Comparison of ENCODE assay signal across 8 cellular contexts in the genomic region with DNA sequence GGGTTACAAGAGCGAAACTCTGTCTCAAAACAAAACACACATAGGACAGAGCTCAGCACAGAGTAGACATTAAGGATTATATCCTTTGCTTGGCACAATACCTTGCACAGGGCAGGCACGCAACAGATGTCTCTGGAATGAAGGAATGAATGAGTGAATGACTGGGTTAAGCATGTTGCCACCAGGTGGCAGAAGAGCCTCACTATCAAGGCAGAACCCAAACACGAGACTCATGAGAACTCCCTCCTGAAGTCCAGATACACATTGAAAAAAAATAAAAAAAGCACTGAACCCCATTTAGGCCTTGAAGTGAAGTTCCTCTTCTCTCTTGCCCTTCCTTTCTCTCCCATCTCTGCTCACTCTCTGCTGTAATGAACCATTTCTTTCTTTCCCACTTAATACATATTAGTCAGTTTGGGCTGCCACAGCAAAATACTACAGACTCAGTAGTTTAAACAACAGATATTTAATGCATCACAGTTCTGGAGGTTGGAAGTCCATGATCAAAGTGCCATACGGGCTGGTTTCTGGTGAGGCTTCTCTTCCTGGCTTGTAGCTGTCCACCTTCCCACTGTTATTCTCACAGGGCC. TPM values are rescaled to one million over a fixed set of nuclear protein-coding genes. Genes with fewer than 3 reads are reported as not detected.
DNase-seq lines count a peak whose midpoint lies in the region; ATAC-seq and TF ChIP-seq lines count a peak whose summit lies in the region.

No MANE protein-coding gene starts in this region.

- H3K9ac ChIP-seq in IMR-90 (ENCODE audit: low read depth, low read length) = no peak overlapping the region

- peaks cover 2% of the 10 kb centered on the region for H3K9me3 ChIP-seq in IMR-90 (ENCODE audit: control insufficient read depth, insufficient read depth, low read length)
- no peaks in the 10 kb centered on the region for H3K9me3 ChIP-seq in Peyer's patch
- H3K9me3 ChIP-seq in thyroid gland = no peaks in the 10 kb centered on the region

- H3K4me3 Mint-ChIP-seq in activated T-cell treated with anti-CD3 and anti-CD28 coated beads, Interleukin-2, amount 50 U/mL, for 72 hours = no peak overlapping the region

- H3K9me1 ChIP-seq in IMR-90 (ENCODE audit: insufficient read depth, low read length) = no peaks in the 10 kb centered on the region

- no peak overlapping the region for H4K8ac ChIP-seq in IMR-90 (ENCODE audit: low read depth in 2 of 2, low read length in 2 of 2)

- H3K4me3 ChIP-seq in IMR-90 (ENCODE audit: insufficient read depth, low read depth, low read length) = no peak overlapping the region
- no peak overlapping the region for H3K4me3 ChIP-seq in Peyer's patch
- H3K4me3 ChIP-seq in fibroblast of villous mesenchyme (ENCODE audit: low read depth, low read length) = no peak overlapping the region
- H3K4me3 ChIP-seq in thyroid gland (replicated peaks in 1 of 3) = no peak overlapping the region

- intact Hi-C loops in IMR-90 (cut with micrococcal nuclease) = loop anchor here (1.0 kb wide), 3 partner anchors 153 to 454 kb away; no protein-coding TSS in a partner anchor
- intact Hi-C loops in thyroid gland (cut with DNase I) = loop anchor here (5.0 to 10.0 kb wide), 3 partner anchors 155 to 455 kb away; a partner anchor contains a TSS

- H3K56ac ChIP-seq in IMR-90 (ENCODE audit: extremely low read depth, insufficient read depth, low read length) = no peak overlapping the region

- peaks cover 0 to 1% of the 10 kb centered on the region in 2 donors for H3K9me3 Mint-ChIP-seq in activated T-cell treated with anti-CD3 and anti-CD28 coated beads, Interleukin-2, amount 50 U/mL, for 72 hours

- H3K18ac ChIP-seq in IMR-90 (ENCODE audit: low read depth, low read length) = no peak overlapping the region

- TF ChIP-seq POLR2A in IMR-90 (IDR thresholded peaks at IDR 0.05; ENCODE audit: low read depth, low read length) (no peak), Peyer's patch (IDR thresholded peaks at IDR 0.05) (no peak), thyroid gland (IDR thresholded peaks at IDR 0.05) (no peak)

- POLR2A ChIA-PET in IMR-90 (lab: Charles Lee; ENCODE audit: unreplicated experiment) = no interaction called here

- H4K91ac ChIP-seq in IMR-90 (ENCODE audit: insufficient read depth, low read depth, low read length) = no peak overlapping the region

- in situ Hi-C loops in Caki2 (cut with HindIII; ENCODE audit: low pct_unique_long_range_greater_than_20kb, low sequenced_read_pairs) = no loop called here
- in situ Hi-C loops in IMR-90 (cut with MboI; ENCODE audit: low sequenced_read_pairs) = loop anchor here (5.0 kb wide), 3 partner anchors 150 to 455 kb away; a partner anchor contains a TSS

- peaks cover 35% of the 10 kb centered on the region for H3K4me1 Mint-ChIP-seq in activated T-cell treated with anti-CD3 and anti-CD28 coated beads, Interleukin-2, amount 50 U/mL, for 72 hours (ENCODE audit: low read depth)

- H2AK5ac ChIP-seq in IMR-90 (ENCODE audit: low read depth, low read length) = no peak overlapping the region

- H2BK120ac ChIP-seq in IMR-90 (ENCODE audit: low read depth, low read length) = no peak overlapping the region

- H2AFZ ChIP-seq in IMR-90 (replicated peaks; ENCODE audit: low read length, poor library complexity) = no peak overlapping the region

- ATAC-seq in GM21367 (IDR thresholded peaks at IDR 0.05; ENCODE audit: unreplicated experiment) = peak; percentile 77
- peak; percentile 95 for ATAC-seq in IMR-90 (ENCODE audit: low read depth)
- peak; percentile 89 to 93 for ATAC-seq in activated T-cell treated with anti-CD3 and anti-CD28 coated beads, Interleukin-2, amount 50 U/mL, for 72 hours (replicated peaks in 1 of 2)

- TF ChIP-seq RAD21 in IMR-90 (IDR thresholded peaks at IDR 0.05; ENCODE audit: low read length) = peak; percentile 97

- peak overlapping the region; percentile 5 for H3K27ac Mint-ChIP-seq in activated T-cell treated with anti-CD3 and anti-CD28 coated beads, Interleukin-2, amount 50 U/mL, for 72 hours

- DNase-seq in Caki2 (ENCODE audit: low read depth) = peak; percentile 41
- peak; percentile 87 for DNase-seq in IMR-90
- DNase-seq in Peyer's patch = peak; percentile 64 to 94 (median 85)
- peak; percentile 76 to 77 for DNase-seq in activated T-cell treated with anti-CD3 and anti-CD28 coated beads, Interleukin-2, amount 50 U/mL, for 72 hours
- peak; percentile 85 for DNase-seq in fibroblast of villous mesenchyme (ENCODE audit: low read depth)
- peak; percentile 12 for DNase-seq in occipital lobe (lab: John Stamatoyannopoulos, UW)
- DNase-seq in thyroid gland = peak; percentile 76 to 81

- TF ChIP-seq CTCF in IMR-90 (conservative IDR thresholded peaks at IDR 0.05; ENCODE audit: low read depth, low read length) (peak; percentile 93), Peyer's patch (IDR thresholded peaks at IDR 0.05) (peak; percentile 72 to 95 (median 89)), fibroblast of villous mesenchyme (IDR thresholded peaks at IDR 0.05; ENCODE audit: insufficient read depth, low read depth, low read length) (peak; percentile 83), thyroid gland (IDR thresholded peaks at IDR 0.05) (peak; percentile 23 to 98 (median 78))

- H2BK15ac ChIP-seq in IMR-90 (ENCODE audit: low read depth, low read length) = no peak overlapping the region

- dilution Hi-C loops in IMR-90 (cut with HindIII; ENCODE audit: low sequenced_read_pairs, unreplicated experiment) = loop anchor here (10.0 kb wide), 1 partner anchor 453 kb away; no protein-coding TSS in a partner anchor

- H3K36me3 ChIP-seq in IMR-90 (ENCODE audit: control insufficient read depth, insufficient read depth, low read length) = no peaks in the 10 kb centered on the region
- H3K36me3 ChIP-seq in Peyer's patch = no peaks in the 10 kb centered on the region
- H3K36me3 ChIP-seq in thyroid gland = no peaks in the 10 kb centered on the region

- H3K79me1 ChIP-seq in IMR-90 (ENCODE audit: low read depth in 1 of 2, low read length in 2 of 2) = no peaks in the 10 kb centered on the region

- CTCF ChIA-PET in IMR-90 (lab: Yijun Ruan, JAX) = interaction anchor here (0.6 kb wide), 1 partner anchor 464 kb away, joined by 3 read pairs; no protein-coding TSS in a partner anchor

- H2BK20ac ChIP-seq in IMR-90 (ENCODE audit: low read depth, low read length) = no peak overlapping the region

- H3K36me3 Mint-ChIP-seq in activated T-cell treated with anti-CD3 and anti-CD28 coated beads, Interleukin-2, amount 50 U/mL, for 72 hours (ENCODE audit: insufficient read depth in 2 of 2) = no peaks in the 10 kb centered on the region

- H3K27me3 Mint-ChIP-seq in activated T-cell treated with anti-CD3 and anti-CD28 coated beads, Interleukin-2, amount 50 U/mL, for 72 hours (ENCODE audit: low read depth) = no peaks in the 10 kb centered on the region

- no peak overlapping the region for H3K4ac ChIP-seq in IMR-90 (ENCODE audit: low read depth, low read length)

- no peak overlapping the region for H2AK9ac ChIP-seq in IMR-90 (replicated peaks; ENCODE audit: low read depth, low read length, poor library complexity)

- H4K5ac ChIP-seq in IMR-90 (ENCODE audit: low read depth, low read length) = no peak overlapping the region

- H3K4me2 ChIP-seq in IMR-90 (ENCODE audit: low read depth, low read length) = no peak overlapping the region

- no peak overlapping the region for H3K23ac ChIP-seq in IMR-90 (ENCODE audit: low read depth, low read length)

- H3K4me1 ChIP-seq in IMR-90 (ENCODE audit: control insufficient read depth, insufficient read depth, low read length) (no peaks in the 10 kb centered on the region), Peyer's patch (peaks cover 0 to 8% (median 0%) of the 10 kb centered on the region in 4 donors), thyroid gland (no peaks in the 10 kb centered on the region)

- WGBS in IMR-90 (ENCODE audit: extremely low coverage in 2 of 2, insufficient read length in 1 of 2), 2 experiments = no CpG with 5 or more reads among the region's 4 CpGs
- WGBS in thyroid gland, 2 donors = 35% methylated on average over 4 of the region's 4 CpGs

- H3K27ac ChIP-seq in IMR-90 (ENCODE audit: insufficient read depth, low read length) (no peak overlapping the region), Peyer's patch (peak overlapping the region in 1 of 4 donors; percentile 19), thyroid gland (no peak overlapping the region)

- BruUV-seq in IMR-90 (replicated peaks; lab: Mats Ljungman, UMichigan) = no TSS peak

- H2BK5ac ChIP-seq in IMR-90 (ENCODE audit: low read depth, low read length, poor library complexity, severe bottlenecking) = no peak overlapping the region

- H4K20me1 ChIP-seq in IMR-90 (ENCODE audit: insufficient read depth, low read length) = no peaks in the 10 kb centered on the region

- no peaks in the 10 kb centered on the region for H3K27me3 ChIP-seq in IMR-90 (ENCODE audit: control insufficient read depth, insufficient read depth, low read length)
- no peaks in the 10 kb centered on the region for H3K27me3 ChIP-seq in Peyer's patch
- H3K27me3 ChIP-seq in thyroid gland = no peaks in the 10 kb centered on the region

- no peak overlapping the region for H3K14ac ChIP-seq in IMR-90 (replicated peaks; ENCODE audit: low read depth, low read length)

TF ChIP-seq in IMR-90, 13 proteins besides CTCF, POLR2A, EP300 and RAD21 (continues in another document):
- TF ChIP-seq MAZ (IDR thresholded peaks at IDR 0.05; ENCODE audit: borderline replicate concordance, low read depth, low read length) = 0 out of 2 replicates have a peak, but pooled peaks have one; percentile 37
- TF ChIP-seq CEBPB (IDR thresholded peaks at IDR 0.05; ENCODE audit: low read depth, low read length) = no peak
- no peak for TF ChIP-seq MAFK (IDR thresholded peaks at IDR 0.05; ENCODE audit: low read depth, low read length)
- TF ChIP-seq, protein P1, sequence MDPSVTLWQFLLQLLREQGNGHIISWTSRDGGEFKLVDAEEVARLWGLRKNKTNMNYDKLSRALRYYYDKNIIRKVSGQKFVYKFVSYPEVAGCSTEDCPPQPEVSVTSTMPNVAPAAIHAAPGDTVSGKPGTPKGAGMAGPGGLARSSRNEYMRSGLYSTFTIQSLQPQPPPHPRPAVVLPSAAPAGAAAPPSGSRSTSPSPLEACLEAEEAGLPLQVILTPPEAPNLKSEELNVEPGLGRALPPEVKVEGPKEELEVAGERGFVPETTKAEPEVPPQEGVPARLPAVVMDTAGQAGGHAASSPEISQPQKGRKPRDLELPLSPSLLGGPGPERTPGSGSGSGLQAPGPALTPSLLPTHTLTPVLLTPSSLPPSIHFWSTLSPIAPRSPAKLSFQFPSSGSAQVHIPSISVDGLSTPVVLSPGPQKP (IDR thresholded peaks at IDR 0.05; ENCODE audit: borderline replicate concordance, low read depth, low read length) = no peak

RNA-seq across cellular contexts. Expression of a gene that starts 26.6 kb away (rescaled TPM):
- 43.7 and 78.5 TPM in 2 replicates for total RNA-seq in Caki2 (2014; rRNA removed; shearing (Covaris generic); ENCODE audit: low replicate concordance)
- total RNA-seq in IMR-90 (2012; rRNA removed) = 41.0 and 76.7 TPM in 2 replicates
- 37.9 and 43.3 TPM in 2 replicates for polyA plus RNA-seq in IMR-90 (2012; rRNA removed)
- polyA plus RNA-seq in IMR-90 (2012; cell fraction: cytosol; rRNA removed) = 11.4 and 13.1 TPM in 2 replicates
- polyA plus RNA-seq in IMR-90 (2012; cell fraction: nucleus; rRNA removed; ENCODE audit: low replicate concordance) = 11.4 and 73.3 TPM in 2 replicates
- 10 to 100 TPM; 59.6 to 80.7 (median 76.4) TPM for total RNA-seq in Peyer's patch
- total RNA-seq in activated T-cell treated with anti-CD3 and anti-CD28 coated beads, Interleukin-2, amount 50 U/mL, for 72 hours = 100 to 1,000 TPM; 115 to 116 TPM
- 58.6 and 79.9 TPM in 2 replicates for total RNA-seq in fibroblast of villous mesenchyme
- total RNA-seq in occipital lobe = 38.5 TPM
- 100 to 1,000 TPM in 1 of 4 donors, 10 to 100 TPM in 3; 70.1 to 102 (median 75.0) TPM for total RNA-seq in thyroid gland

Comparison
In these comparisons a context has a peak if more than half of its experiments do, and no peak if none do; other contexts are left out.
1. DNase-seq: peak in every context shown above with its lines; median percentile 87 in IMR-90; 85 in Peyer's patch; 85 in fibroblast of villous mesenchyme; 78 in thyroid gland; 76 in activated T-cell treated with anti-CD3 and anti-CD28 coated beads, Interleukin-2, amount 50 U/mL, for 72 hours; 41 in Caki2; 12 in occipital lobe.